Comparison of ENCODE assay signal across 20 cellular contexts in genomic region chr22:17233348-17234043, GRCh38. TPM values are rescaled to one million over a fixed set of nuclear protein-coding genes. Genes with fewer than 3 reads are reported as not detected.
A peak's percentile ranks its signal among the peaks of the same experiment; 100 is the strongest.
DNase-seq lines count a peak whose midpoint lies in the region; ATAC-seq and TF ChIP-seq lines count a peak whose summit lies in the region.
"Had no signal": no experiment of that assay in that cellular context is flagged by ENCODE, and none has a peak within 500 bp of the region (broad histone marks: within the 10 kb centered on the region; RNA-seq: fewer than 3 reads in every experiment).

No MANE protein-coding gene starts in this region.

- peak overlapping the region; percentile 82 for H2AFZ ChIP-seq in neural progenitor cell (replicated peaks)

- no peaks in the 10 kb centered on the region for H4K20me1 ChIP-seq in neural progenitor cell (ENCODE audit: low read depth)

- H3K79me2 ChIP-seq in neural progenitor cell (ENCODE audit: low read depth) = no peaks in the 10 kb centered on the region

- H3K9me3 Mint-ChIP-seq in endodermal cell = no peaks in the 10 kb centered on the region
- H3K9me3 Mint-ChIP-seq in neural progenitor cell = peaks cover 2% of the 10 kb centered on the region
- no peaks in the 10 kb centered on the region for H3K9me3 Mint-ChIP-seq in endothelial cell (ENCODE audit: unreplicated experiment)
- H3K9me3 Mint-ChIP-seq: CD8-positive, alpha-beta T cell had no signal

- H3K27me3 Mint-ChIP-seq in endodermal cell (ENCODE audit: insufficient read depth) = no peaks in the 10 kb centered on the region
- H3K27me3 Mint-ChIP-seq in neural progenitor cell (ENCODE audit: insufficient read depth, low read depth) = peaks cover 18% of the 10 kb centered on the region
- peaks cover 4% of the 10 kb centered on the region for H3K27me3 Mint-ChIP-seq in endothelial cell (ENCODE audit: unreplicated experiment)

- ATAC-seq in foreskin keratinocyte (no peak), GM21381 (IDR thresholded peaks at IDR 0.05; ENCODE audit: unreplicated experiment) (no peak), gastrocnemius medialis (no peak)
- ATAC-seq: CD8-positive, alpha-beta T cell had no signal

- in situ Hi-C loops in gastrocnemius medialis (cut with MboI; ENCODE audit: low sequenced_read_pairs in 4 of 4) = no loop called here

- no peak for TF ChIP-seq POLR2A in gastrocnemius medialis (IDR thresholded peaks at IDR 0.05)

- H3K27me3 ChIP-seq in HUES48 (ENCODE audit: control insufficient read depth, insufficient read depth, low read length) (no peaks in the 10 kb centered on the region), endodermal cell (ENCODE audit: control insufficient read depth, insufficient read depth, low read length, poor library complexity, severe bottlenecking) (no peaks in the 10 kb centered on the region), neural progenitor cell (no peaks in the 10 kb centered on the region), foreskin keratinocyte (no peaks in the 10 kb centered on the region), gastrocnemius medialis (no peaks in the 10 kb centered on the region)
- H3K27me3 ChIP-seq: SJSA1 had no signal

- no peaks in the 10 kb centered on the region for H3K36me3 Mint-ChIP-seq in endodermal cell (ENCODE audit: low read depth)
- H3K36me3 Mint-ChIP-seq in neural progenitor cell = no peaks in the 10 kb centered on the region
- H3K36me3 Mint-ChIP-seq in endothelial cell (ENCODE audit: low read depth, unreplicated experiment) = no peaks in the 10 kb centered on the region
- H3K36me3 Mint-ChIP-seq: CD8-positive, alpha-beta T cell had no signal

- no peak overlapping the region for H3K9ac ChIP-seq in HUES48 (ENCODE audit: low read depth, low read length)
- no peak overlapping the region for H3K9ac ChIP-seq in endodermal cell (ENCODE audit: extremely low read depth, low read length, poor library complexity, severe bottlenecking)
- H3K9ac ChIP-seq in neural progenitor cell = no peak overlapping the region

- H3F3A ChIP-seq in neural progenitor cell (ENCODE audit: low read depth) = peaks cover 45% of the 10 kb centered on the region

- DNase-seq in endodermal cell = peak; percentile 67
- DNase-seq in neural progenitor cell (ENCODE audit: low spot score) = no peak
- no peak for DNase-seq in foreskin keratinocyte
- no peak for DNase-seq in gastrocnemius medialis
- no peak for DNase-seq in endothelial cell (ENCODE audit: low spot score)
- DNase-seq: C1 segment of cervical spinal cord; Caco-2; CD8-positive, alpha-beta T cell; DMS79 treated with DMSO at 0.1 percent for 48 hours; HFFc6; NCI-H1048; NCI-H1694; NCI-H2227 treated with DMSO at 0.1 percent for 48 hours; NCI-H526 treated with DMSO at 0.1 percent for 48 hours; Right ventricle myocardium superior; RPMI8226 had no signal

- H3K36me3 ChIP-seq in HUES48 (ENCODE audit: control insufficient read depth, insufficient read depth, low read length) (no peaks in the 10 kb centered on the region), endodermal cell (ENCODE audit: control insufficient read depth, insufficient read depth, low read length) (no peaks in the 10 kb centered on the region), neural progenitor cell (no peaks in the 10 kb centered on the region), gastrocnemius medialis (no peaks in the 10 kb centered on the region)
- H3K36me3 ChIP-seq: SJSA1 had no signal

- H3K27ac Mint-ChIP-seq in endodermal cell (no peak overlapping the region), neural progenitor cell (no peak overlapping the region), endothelial cell (ENCODE audit: unreplicated experiment) (no peak overlapping the region)
- H3K27ac Mint-ChIP-seq: CD8-positive, alpha-beta T cell; HFFc6 had no signal

- 85 to 100% methylated on average over 2 to 6 of the region's 6 CpGs for WGBS in endodermal cell (ENCODE audit: insufficient coverage in 1 of 2, insufficient read length in 1 of 2), 2 experiments

- peak overlapping the region; percentile 49 for H3K4me2 ChIP-seq in neural progenitor cell

- peak overlapping the region; percentile 12 for H3K27ac ChIP-seq in HUES48 (ENCODE audit: low read depth, low read length)
- H3K27ac ChIP-seq in endodermal cell (ENCODE audit: low read depth, low read length) = no peak overlapping the region
- H3K27ac ChIP-seq in neural progenitor cell = no peak overlapping the region
- H3K27ac ChIP-seq in foreskin keratinocyte = no peak overlapping the region
- H3K27ac ChIP-seq in gastrocnemius medialis = no peak overlapping the region
- H3K27ac ChIP-seq: SJSA1 had no signal

- H3K4me1 Mint-ChIP-seq in endodermal cell = peaks cover 21% of the 10 kb centered on the region
- H3K4me1 Mint-ChIP-seq in neural progenitor cell = peaks cover 41% of the 10 kb centered on the region
- H3K4me1 Mint-ChIP-seq in endothelial cell (ENCODE audit: unreplicated experiment) = peaks cover 6% of the 10 kb centered on the region

- intact Hi-C loops in gastrocnemius medialis (cut with DNase I; ENCODE audit: low total_unique reads) = no loop called here

- H3K4me3 Mint-ChIP-seq in endodermal cell = no peak overlapping the region
- H3K4me3 Mint-ChIP-seq in neural progenitor cell = no peak overlapping the region
- no peak overlapping the region for H3K4me3 Mint-ChIP-seq in endothelial cell (ENCODE audit: unreplicated experiment)
- H3K4me3 Mint-ChIP-seq: CD8-positive, alpha-beta T cell; HFFc6 had no signal

- peaks cover 38% of the 10 kb centered on the region for H3K4me1 ChIP-seq in HUES48 (ENCODE audit: control insufficient read depth, insufficient read depth, low read length)
- H3K4me1 ChIP-seq in endodermal cell (ENCODE audit: control insufficient read depth, insufficient read depth, low read length) = no peaks in the 10 kb centered on the region
- H3K4me1 ChIP-seq in neural progenitor cell = peaks cover 25% of the 10 kb centered on the region
- H3K4me1 ChIP-seq in foreskin keratinocyte = no peaks in the 10 kb centered on the region
- H3K4me1 ChIP-seq in gastrocnemius medialis = no peaks in the 10 kb centered on the region
- H3K4me1 ChIP-seq: Caco-2, SJSA1 had no signal

- no peaks in the 10 kb centered on the region for H3K9me3 ChIP-seq in HUES48 (ENCODE audit: control insufficient read depth, insufficient read depth, low read length)
- no peaks in the 10 kb centered on the region for H3K9me3 ChIP-seq in endodermal cell (ENCODE audit: control insufficient read depth, low read length)
- no peaks in the 10 kb centered on the region for H3K9me3 ChIP-seq in neural progenitor cell (ENCODE audit: low read depth)
- no peaks in the 10 kb centered on the region for H3K9me3 ChIP-seq in gastrocnemius medialis
- H3K9me3 ChIP-seq: Caco-2, SJSA1 had no signal

- H3K4me3 ChIP-seq in HUES48 (ENCODE audit: low read depth, low read length) (no peak overlapping the region), endodermal cell (ENCODE audit: low read length) (no peak overlapping the region), neural progenitor cell (no peak overlapping the region), gastrocnemius medialis (no peak overlapping the region)
- H3K4me3 ChIP-seq: SJSA1 had no signal

- TF ChIP-seq CTCF in endodermal cell (conservative IDR thresholded peaks at IDR 0.05) = no peak
- no peak for TF ChIP-seq CTCF in neural progenitor cell (IDR thresholded peaks at IDR 0.05)
- no peak for TF ChIP-seq CTCF in foreskin keratinocyte (conservative IDR thresholded peaks at IDR 0.05)
- no peak for TF ChIP-seq CTCF in gastrocnemius medialis (IDR thresholded peaks at IDR 0.05 in 4 of 5, conservative IDR thresholded peaks at IDR 0.05 in 1 of 5)
- no peak for TF ChIP-seq CTCF in endothelial cell (IDR thresholded peaks at IDR 0.05; ENCODE audit: unreplicated experiment)

RNA-seq across cellular contexts. Expression of gene ADA2, which starts 14.3 kb away (rescaled TPM):
- total RNA-seq in endodermal cell = 10 to 100 TPM; 57.6 to 86.8 TPM
- polyA plus RNA-seq in endodermal cell (2013, experiment 1 of 2) = 14.5 TPM
- 12.1 TPM for polyA plus RNA-seq in endodermal cell (2013, experiment 2 of 2)
- total RNA-seq in neural progenitor cell (ENCODE audit: low replicate concordance) = 30.1 and 49.9 TPM in 2 replicates
- 0.17 and 0.18 TPM in 2 replicates for total RNA-seq in foreskin keratinocyte
- polyA plus RNA-seq in foreskin keratinocyte = 0.15 and 0.18 TPM in 2 replicates
- 1 to 10 TPM; 2.2 to 3.4 (median 2.7) TPM for total RNA-seq in gastrocnemius medialis
- total RNA-seq in endothelial cell (ENCODE audit: unreplicated experiment) = 12.6 TPM
- total RNA-seq: Caco-2, NCI-H460, SJSA1 had no signal
